Comparison of ENCODE assay signal across 8 cellular contexts in genomic region chr7:123533929-123534382, GRCh38. TPM values are rescaled to one million over a fixed set of nuclear protein-coding genes. Genes with fewer than 3 reads are reported as not detected.
A peak's percentile ranks its signal among the peaks of the same experiment; 100 is the strongest.
DNase-seq lines count a peak whose midpoint lies in the region; ATAC-seq, FAIRE-seq and TF ChIP-seq lines count a peak whose summit lies in the region.

No MANE protein-coding gene starts in this region.

- WGBS in pancreas, 2 donors, result 0 to 1% methylated on average over 9 of the region's 9 CpGs

- TF ChIP-seq CTCF in Peyer's patch (IDR thresholded peaks at IDR 0.05) (no peak), endothelial cell (IDR thresholded peaks at IDR 0.05; ENCODE audit: unreplicated experiment) (no peak), pancreas (IDR thresholded peaks at IDR 0.05) (no peak)

- peak overlapping the region; percentile 83 for H3K4me3 Mint-ChIP-seq in activated CD4-positive, alpha-beta T cell treated with anti-CD3 and anti-CD28 coated beads, Interleukin-2, amount 10 ng/mL, durations not matched to agents 7 days and 5 days
- H3K4me3 Mint-ChIP-seq in endothelial cell (ENCODE audit: unreplicated experiment), result peak overlapping the region; percentile 91

- POLR2A ChIA-PET in activated CD4-positive, alpha-beta T cell treated with anti-CD3 and anti-CD28 coated beads, Interleukin-2, amount 10 ng/mL, durations not matched to agents 7 days and 5 days (lab: Charles Lee), result no interaction called here

- peaks cover 0 to 9% (median 3%) of the 10 kb centered on the region in 4 donors for H3K4me1 ChIP-seq in Peyer's patch
- H3K4me1 ChIP-seq in pancreas, result peaks cover 0 to 11% (median 6%) of the 10 kb centered on the region in 3 donors

- CTCF ChIA-PET in activated CD4-positive, alpha-beta T cell treated with anti-CD3 and anti-CD28 coated beads, Interleukin-2, amount 10 ng/mL, durations not matched to agents 7 days and 5 days (lab: Charles Lee), result interaction anchor here (1.2 kb wide), 1 partner anchor 39 kb away, joined by 4 read pairs; no protein-coding TSS in a partner anchor

- no peak for TF ChIP-seq POLR2A in Peyer's patch (IDR thresholded peaks at IDR 0.05)

- H3K27ac Mint-ChIP-seq in activated CD4-positive, alpha-beta T cell treated with anti-CD3 and anti-CD28 coated beads, Interleukin-2, amount 10 ng/mL, durations not matched to agents 7 days and 5 days, result no peak overlapping the region
- H3K27ac Mint-ChIP-seq in endothelial cell (ENCODE audit: unreplicated experiment), result peak overlapping the region; percentile 95

- intact Hi-C loops in pancreas (cut with DNase I), result no loop called here

- peaks cover 31% of the 10 kb centered on the region for H3K4me1 Mint-ChIP-seq in activated CD4-positive, alpha-beta T cell treated with anti-CD3 and anti-CD28 coated beads, Interleukin-2, amount 10 ng/mL, durations not matched to agents 7 days and 5 days
- H3K4me1 Mint-ChIP-seq in endothelial cell (ENCODE audit: unreplicated experiment), result peaks cover 13% of the 10 kb centered on the region

- H3K4me3 ChIP-seq in Peyer's patch, result peak overlapping the region; percentile 55 to 68 (median 64)
- H3K4me3 ChIP-seq in pancreas, result peak overlapping the region; percentile 18 to 55 (median 43)

- ATAC-seq in HG02759 (IDR thresholded peaks at IDR 0.05; ENCODE audit: unreplicated experiment), result peak; percentile 7
- ATAC-seq in pancreas, result peak in 2 of 4 donors; percentile 0
- no peak for ATAC-seq in GM21737 (IDR thresholded peaks at IDR 0.05; ENCODE audit: unreplicated experiment)

- H3K36me3 ChIP-seq in Peyer's patch, result no peaks in the 10 kb centered on the region
- no peaks in the 10 kb centered on the region for H3K36me3 ChIP-seq in pancreas

- no peaks in the 10 kb centered on the region for H3K9me3 Mint-ChIP-seq in activated CD4-positive, alpha-beta T cell treated with anti-CD3 and anti-CD28 coated beads, Interleukin-2, amount 10 ng/mL, durations not matched to agents 7 days and 5 days
- H3K9me3 Mint-ChIP-seq in endothelial cell (ENCODE audit: unreplicated experiment), result no peaks in the 10 kb centered on the region

- H3K27me3 ChIP-seq in Peyer's patch (no peaks in the 10 kb centered on the region), pancreas (no peaks in the 10 kb centered on the region)

- H3K9me3 ChIP-seq in Peyer's patch (no peaks in the 10 kb centered on the region), pancreas (no peaks in the 10 kb centered on the region)

- no peak for FAIRE-seq in pancreas (lab: Jason Lieb, UNC)

- H3K36me3 Mint-ChIP-seq in activated CD4-positive, alpha-beta T cell treated with anti-CD3 and anti-CD28 coated beads, Interleukin-2, amount 10 ng/mL, durations not matched to agents 7 days and 5 days (ENCODE audit: low read depth), result no peaks in the 10 kb centered on the region
- H3K36me3 Mint-ChIP-seq in endothelial cell (ENCODE audit: low read depth, unreplicated experiment), result no peaks in the 10 kb centered on the region

- peaks cover 28% of the 10 kb centered on the region for H3K27me3 Mint-ChIP-seq in activated CD4-positive, alpha-beta T cell treated with anti-CD3 and anti-CD28 coated beads, Interleukin-2, amount 10 ng/mL, durations not matched to agents 7 days and 5 days
- peaks cover 5% of the 10 kb centered on the region for H3K27me3 Mint-ChIP-seq in endothelial cell (ENCODE audit: unreplicated experiment)

- H3K27ac ChIP-seq in Peyer's patch (peak overlapping the region in 1 of 4 donors; percentile 18), pancreas (peak overlapping the region; percentile 54 to 81 (median 73))

- DNase-seq in activated CD4-positive, alpha-beta T cell treated with anti-CD3 and anti-CD28 coated beads, Interleukin-2, amount 10 ng/mL, durations not matched to agents 7 days and 5 days, result peak; percentile 16
- no peak for DNase-seq in activated CD4-positive, alpha-beta T cell treated with anti-CD3 and anti-CD28 coated beads for 48 hours
- DNase-seq in Peyer's patch, result peak in 1 of 3 donors; percentile 16
- no peak for DNase-seq in endothelial cell (ENCODE audit: low spot score)
- DNase-seq in pancreas, result peak in 1 of 6 donors; percentile 19
- no peak for DNase-seq in NCI-H1048 (lab: John Stamatoyannopoulos, UW)

RNA-seq across cellular contexts. Expression of gene IQUB, which starts 0.4 kb away (rescaled TPM):
- not detected for total RNA-seq in activated CD4-positive, alpha-beta T cell treated with anti-CD3 and anti-CD28 coated beads, Interleukin-2, amount 10 ng/mL, durations not matched to agents 7 days and 5 days
- total RNA-seq in Peyer's patch, result not detected
- total RNA-seq in endothelial cell (ENCODE audit: unreplicated experiment), result 0.49 TPM
- total RNA-seq in pancreas, result under 1 TPM; 0.41 to 0.81 (median 0.52) TPM
- under 1 TPM; 0.15 to 0.59 TPM for polyA plus RNA-seq in pancreas

RNA-seq across cellular contexts. Expression of gene NDUFA5, which starts 23.7 kb away (rescaled TPM):
- total RNA-seq in activated CD4-positive, alpha-beta T cell treated with anti-CD3 and anti-CD28 coated beads, Interleukin-2, amount 10 ng/mL, durations not matched to agents 7 days and 5 days, result 10 to 100 TPM; 45.4 to 49.7 TPM
- total RNA-seq in Peyer's patch (10 to 100 TPM; 35.7 to 55.2 (median 45.4) TPM), endothelial cell (ENCODE audit: unreplicated experiment) (45.8 TPM), pancreas (10 to 100 TPM; 19.4 to 42.5 (median 31.6) TPM)
- 10 to 100 TPM; 55.5 to 83.5 TPM for polyA plus RNA-seq in pancreas
